8 cellular contexts compared by ENCODE assay signal in the genomic region with DNA sequence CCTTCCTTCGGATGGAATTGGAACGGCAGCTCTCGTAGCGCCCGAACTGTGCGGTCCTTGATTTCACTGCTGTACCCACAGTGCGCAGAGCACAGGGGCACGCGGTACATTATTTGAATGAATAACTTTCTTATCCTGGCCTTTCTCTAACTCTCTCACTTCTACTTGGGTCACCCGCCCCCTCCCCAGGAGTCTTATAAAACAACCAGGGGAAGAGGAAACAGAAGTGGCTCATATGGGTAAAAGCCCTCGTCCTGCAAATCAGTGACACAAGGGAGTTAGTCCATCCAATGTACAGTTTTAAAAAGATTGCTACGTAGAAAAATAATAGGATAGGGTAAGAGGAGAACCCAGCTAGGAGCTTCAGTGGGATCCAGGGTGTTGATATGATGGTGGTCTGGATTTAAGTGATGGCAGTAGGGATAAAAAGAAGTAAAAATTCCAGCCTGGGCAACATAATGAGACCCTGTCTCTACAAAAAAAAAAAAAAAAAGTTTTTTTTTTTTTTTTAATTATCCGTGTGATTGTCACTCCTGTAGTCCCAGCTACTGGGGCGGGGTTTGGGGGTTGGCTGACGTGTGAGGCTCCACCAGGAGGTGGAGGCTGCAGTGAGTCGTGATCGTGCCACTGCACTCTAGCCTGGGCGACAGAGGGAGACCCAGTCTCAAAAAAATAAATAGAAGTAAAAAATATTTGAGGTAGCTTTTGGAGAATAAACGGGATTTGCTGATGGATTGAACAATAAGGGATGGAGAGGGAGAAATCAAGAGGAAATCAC. TPM values are rescaled to one million over a fixed set of nuclear protein-coding genes. Genes with fewer than 3 reads are reported as not detected.
A peak's percentile ranks its signal among the peaks of the same experiment; 100 is the strongest.
DNase-seq lines count a peak whose midpoint lies in the region; ATAC-seq and TF ChIP-seq lines count a peak whose summit lies in the region.

No MANE protein-coding gene starts in this region.

- no peaks in the 10 kb centered on the region for H3K27me3 Mint-ChIP-seq in T-helper 17 cell

- no peaks in the 10 kb centered on the region for H3K4me1 ChIP-seq in lung (ENCODE audit: control insufficient read depth in 2 of 2, insufficient read depth in 2 of 2, low read length in 2 of 2)

- H3K36me3 ChIP-seq in lung (ENCODE audit: control insufficient read depth in 2 of 2, insufficient read depth in 2 of 2, low read length in 2 of 2) = no peaks in the 10 kb centered on the region

- no peaks in the 10 kb centered on the region for H3K36me3 Mint-ChIP-seq in T-helper 17 cell (ENCODE audit: low read depth)

- no peak overlapping the region for H3K27ac Mint-ChIP-seq in T-helper 17 cell

- peak; percentile 2 for TF ChIP-seq CTCF in cardiac fibroblast (IDR thresholded peaks at IDR 0.05; ENCODE audit: low read depth, low read length)
- no peak for TF ChIP-seq CTCF in lung (IDR thresholded peaks at IDR 0.05; ENCODE audit: control extremely low read depth, extremely low read depth)

- H3K9me3 ChIP-seq in T-helper 17 cell (ENCODE audit: control insufficient read depth, low read length, poor library complexity, severe bottlenecking) = no peaks in the 10 kb centered on the region
- no peaks in the 10 kb centered on the region for H3K9me3 ChIP-seq in lung (ENCODE audit: control insufficient read depth in 2 of 2, insufficient read depth in 1 of 2, low read length in 1 of 2)

- H3K27ac ChIP-seq in lung (ENCODE audit: low read depth in 1 of 2, low read length in 1 of 2) = peak overlapping the region; percentile 56 to 65

- WGBS in lung, 2 donors = 1% methylated on average over 18 to 19 of the region's 19 CpGs

- peak; percentile 57 for ATAC-seq in T-helper 17 cell
- ATAC-seq in lung (ENCODE audit: insufficient read depth, low FRiP score) = peak; percentile 43
- no peak for ATAC-seq in HG03097 (IDR thresholded peaks at IDR 0.05; ENCODE audit: low FRiP score, unreplicated experiment)

- peak overlapping the region; percentile 92 for H3K4me3 Mint-ChIP-seq in T-helper 17 cell

- H3K4me1 Mint-ChIP-seq in T-helper 17 cell = peaks cover 16% of the 10 kb centered on the region

- peak; percentile 37 to 77 for DNase-seq in NCI-H524 (lab: John Stamatoyannopoulos, UW)
- DNase-seq in NCI-H524 treated with DMSO at 0.1 percent for 48 hours (lab: John Stamatoyannopoulos, UW) = no peak
- DNase-seq in KG1 (lab: John Stamatoyannopoulos, UW) = peak; percentile 61
- DNase-seq in T-helper 17 cell = peak in 2 of 3 donors; percentile 29 to 35
- peak in 1 of 2 donors; percentile 47 for DNase-seq in cardiac fibroblast (ENCODE audit: low read depth in 2 of 2)
- DNase-seq in lung (ENCODE audit: low spot score) = no peak
- DNase-seq in stimulated activated CD8-positive, alpha-beta memory T cell treated with anti-CD3 and anti-CD28 coated beads, Interleukin-7, amount 100 ng/mL, for 48 hours (ENCODE audit: extremely low read depth in 1 of 2, low read depth in 1 of 2) = peak; percentile 16 to 48

- no peaks in the 10 kb centered on the region for H3K27me3 ChIP-seq in lung (ENCODE audit: control insufficient read depth, insufficient read depth)

- peak overlapping the region; percentile 86 for H3K4me3 ChIP-seq in cardiac fibroblast (replicated peaks in 1 of 2; ENCODE audit: low read depth in 2 of 2, low read length in 2 of 2)
- H3K4me3 ChIP-seq in lung = peak overlapping the region; percentile 76

RNA-seq across cellular contexts. Expression of a gene that starts 7.1 kb away (rescaled TPM):
- total RNA-seq in T-helper 17 cell = 10 to 100 TPM; 28.9 to 31.1 TPM
- 10 to 100 TPM; 21.2 to 28.6 TPM for total RNA-seq in lung
- 10 to 100 TPM; 11.2 to 18.0 TPM for polyA plus RNA-seq in lung

RNA-seq across cellular contexts. Expression of a gene that starts 42.7 kb away (rescaled TPM):
- total RNA-seq in T-helper 17 cell = 1 to 10 TPM; 1.6 to 3.5 TPM
- total RNA-seq in lung = 1 to 10 TPM; 3.8 to 4.2 TPM
- polyA plus RNA-seq in lung = 1 to 10 TPM in 1 of 2 donors, under 1 TPM in 1; 1.00 to 4.0 TPM

Comparison
In these comparisons a context has a peak if more than half of its experiments do, and no peak if none do; other contexts are left out.
1. DNase-seq: peak in NCI-H524 (2 of 2), KG1 (single experiment), T-helper 17 cell (2 of 3) and stimulated activated CD8-positive, alpha-beta memory T cell treated with anti-CD3 and anti-CD28 coated beads, Interleukin-7, amount 100 ng/mL, for 48 hours (2 of 2); none in NCI-H524 treated with DMSO at 0.1 percent for 48 hours (single experiment) and lung (single experiment).